ENCODE assay signal across 22 cellular contexts in genomic region chr5:160325716-160326115, GRCh38. TPM values are rescaled to one million over a fixed set of nuclear protein-coding genes. Genes with fewer than 3 reads are reported as not detected.
"Had no signal": no experiment of that assay in that cellular context is flagged by ENCODE, and none has a peak within 500 bp of the region (broad histone marks: within the 10 kb centered on the region; RNA-seq: fewer than 3 reads in every experiment).

No MANE protein-coding gene starts in this region.

- H3K4me1 ChIP-seq: SJCRH30 had no signal

- H3K27ac ChIP-seq: HL-60, KMS-11, Peyer's patch, SJCRH30, SK-N-MC had no signal

- H3K4me3 Mint-ChIP-seq: IgD-negative memory B cell had no signal

- H3K27me3 Mint-ChIP-seq: IgD-negative memory B cell had no signal

- H3K27ac Mint-ChIP-seq: IgD-negative memory B cell had no signal

- H3K9ac ChIP-seq: KMS-11 had no signal

- H3K4me2 ChIP-seq: KMS-11 had no signal

- H3K36me3 ChIP-seq: Peyer's patch, SJCRH30 had no signal

- ATAC-seq: K562, Right ventricle myocardium inferior had no signal

- H3K36me3 Mint-ChIP-seq: IgD-negative memory B cell had no signal

- H3K4me3 ChIP-seq: K562, Peyer's patch, SJCRH30, SK-N-MC had no signal

- H3K9me3 ChIP-seq: Peyer's patch, SJCRH30 had no signal

- DNase-seq: MM.1S, NCI-H1092 treated with DMSO at 0.1 percent for 48 hours, NCI-H1436, NCI-H187, NCI-H2029, NCI-H2081 treated with DMSO at 0.1 percent for 48 hours, NCI-H2171, NCI-H226, NCI-H446, NCI-H510A, NCI-H524 treated with DMSO at 0.1 percent for 48 hours, NCI-H69, NCI-H774, Peyer's patch, SHP77 treated with DMSO at 0.1 percent for 48 hours, SJCRH30 had no signal

- H3K27me3 ChIP-seq: Peyer's patch, SJCRH30 had no signal

- H3K4me1 Mint-ChIP-seq: IgD-negative memory B cell had no signal

RNA-seq across cellular contexts. Expression of gene CCNJL, which starts 13.4 kb away (rescaled TPM):
- polyA plus RNA-seq: IgD-negative memory B cell, K562 had no signal

RNA-seq across cellular contexts. Expression of gene C1QTNF2, which starts 44.7 kb away (rescaled TPM):
- total RNA-seq: K562 had no signal
- polyA plus RNA-seq: IgD-negative memory B cell, K562 had no signal
